1 cellular context compared by ENCODE assay signal in the genomic region with DNA sequence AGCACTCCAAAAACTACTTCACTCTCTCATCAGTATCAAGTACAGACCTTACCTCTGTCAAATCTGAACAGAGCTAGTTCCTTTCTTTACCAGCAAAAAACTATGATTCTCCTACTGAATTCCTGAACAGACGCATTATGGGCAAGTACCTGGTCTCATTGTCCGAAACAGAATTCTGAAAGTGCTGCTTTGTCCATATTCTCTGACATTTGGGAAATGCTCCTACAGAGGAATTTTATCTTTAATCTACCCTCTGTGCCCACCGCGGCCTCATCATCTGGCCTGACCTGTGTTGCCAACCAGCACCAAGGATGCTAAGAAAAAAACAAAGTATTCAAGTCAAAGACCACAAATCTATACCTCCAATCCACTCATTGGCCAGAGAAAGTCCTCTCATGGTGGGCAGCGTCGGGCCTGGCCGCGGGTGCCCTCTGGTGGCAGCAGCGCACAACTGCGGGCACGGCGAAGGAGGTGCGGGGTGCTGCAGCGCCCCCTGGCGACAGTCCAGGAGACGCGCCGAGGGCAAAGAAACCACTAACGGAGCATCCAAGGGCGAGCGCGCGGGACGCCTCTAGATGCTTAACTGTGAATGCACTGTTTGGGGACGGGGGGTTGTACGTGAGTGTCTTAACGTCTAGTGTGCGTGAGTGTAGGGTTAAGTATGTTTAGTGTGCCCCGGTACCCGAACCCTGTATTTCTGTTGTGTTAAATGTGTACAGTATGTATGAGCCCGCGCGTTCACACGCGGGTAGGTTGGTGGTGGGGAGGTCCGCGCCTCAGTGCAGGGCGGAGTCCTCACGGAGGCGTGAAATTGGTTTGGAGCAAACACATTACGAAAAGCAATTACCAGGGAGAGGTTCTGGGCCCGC.
TF ChIP-seq lines count a peak whose summit lies in the region.

No MANE protein-coding gene starts in this region.

TF ChIP-seq in K562, 482 proteins besides CTCF, POLR2A, EP300 and RAD21 (continued from another document and continues in another):
- TF ChIP-seq SPI1 (IDR thresholded peaks at IDR 0.05; ENCODE audit: borderline replicate concordance, low read depth, low read length), result no peak
- TF ChIP-seq, protein P1, sequence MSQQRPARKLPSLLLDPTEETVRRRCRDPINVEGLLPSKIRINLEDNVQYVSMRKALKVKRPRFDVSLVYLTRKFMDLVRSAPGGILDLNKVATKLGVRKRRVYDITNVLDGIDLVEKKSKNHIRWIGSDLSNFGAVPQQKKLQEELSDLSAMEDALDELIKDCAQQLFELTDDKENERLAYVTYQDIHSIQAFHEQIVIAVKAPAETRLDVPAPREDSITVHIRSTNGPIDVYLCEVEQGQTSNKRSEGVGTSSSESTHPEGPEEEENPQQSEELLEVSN (IDR thresholded peaks at IDR 0.05; ENCODE audit: borderline replicate concordance in 1 of 2, extremely low read depth in 1 of 2, insufficient read depth in 1 of 2, insufficient read length in 1 of 2, low read depth in 1 of 2, low read length in 1 of 2, poor library complexity in 1 of 2, severe bottlenecking in 1 of 2), result peak in 1 of 2 experiments; percentile 35
- no peak for TF ChIP-seq SIRT6 (IDR thresholded peaks at IDR 0.05; ENCODE audit: low read depth, low read length)
- no peak for TF ChIP-seq ZNF217 (CRISPR knock-in tag; IDR thresholded peaks at IDR 0.05)
- TF ChIP-seq RB1 (IDR thresholded peaks at IDR 0.05; ENCODE audit: low read depth), result peak; percentile 100
- TF ChIP-seq CHD2 (IDR thresholded peaks at IDR 0.05; ENCODE audit: low read depth, low read length), result no peak
- TF ChIP-seq, protein P2, sequence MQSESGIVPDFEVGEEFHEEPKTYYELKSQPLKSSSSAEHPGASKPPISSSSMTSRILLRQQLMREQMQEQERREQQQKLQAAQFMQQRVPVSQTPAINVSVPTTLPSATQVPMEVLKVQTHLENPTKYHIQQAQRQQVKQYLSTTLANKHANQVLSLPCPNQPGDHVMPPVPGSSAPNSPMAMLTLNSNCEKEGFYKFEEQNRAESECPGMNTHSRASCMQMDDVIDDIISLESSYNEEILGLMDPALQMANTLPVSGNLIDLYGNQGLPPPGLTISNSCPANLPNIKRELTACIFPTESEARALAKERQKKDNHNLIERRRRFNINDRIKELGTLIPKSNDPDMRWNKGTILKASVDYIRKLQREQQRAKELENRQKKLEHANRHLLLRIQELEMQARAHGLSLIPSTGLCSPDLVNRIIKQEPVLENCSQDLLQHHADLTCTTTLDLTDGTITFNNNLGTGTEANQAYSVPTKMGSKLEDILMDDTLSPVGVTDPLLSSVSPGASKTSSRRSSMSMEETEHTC (IDR thresholded peaks at IDR 0.05), result no peak
- TF ChIP-seq, protein P3, sequence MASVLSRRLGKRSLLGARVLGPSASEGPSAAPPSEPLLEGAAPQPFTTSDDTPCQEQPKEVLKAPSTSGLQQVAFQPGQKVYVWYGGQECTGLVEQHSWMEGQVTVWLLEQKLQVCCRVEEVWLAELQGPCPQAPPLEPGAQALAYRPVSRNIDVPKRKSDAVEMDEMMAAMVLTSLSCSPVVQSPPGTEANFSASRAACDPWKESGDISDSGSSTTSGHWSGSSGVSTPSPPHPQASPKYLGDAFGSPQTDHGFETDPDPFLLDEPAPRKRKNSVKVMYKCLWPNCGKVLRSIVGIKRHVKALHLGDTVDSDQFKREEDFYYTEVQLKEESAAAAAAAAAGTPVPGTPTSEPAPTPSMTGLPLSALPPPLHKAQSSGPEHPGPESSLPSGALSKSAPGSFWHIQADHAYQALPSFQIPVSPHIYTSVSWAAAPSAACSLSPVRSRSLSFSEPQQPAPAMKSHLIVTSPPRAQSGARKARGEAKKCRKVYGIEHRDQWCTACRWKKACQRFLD (CRISPR knock-in tag; IDR thresholded peaks at IDR 0.05), result no peak
- TF ChIP-seq, protein P4, sequence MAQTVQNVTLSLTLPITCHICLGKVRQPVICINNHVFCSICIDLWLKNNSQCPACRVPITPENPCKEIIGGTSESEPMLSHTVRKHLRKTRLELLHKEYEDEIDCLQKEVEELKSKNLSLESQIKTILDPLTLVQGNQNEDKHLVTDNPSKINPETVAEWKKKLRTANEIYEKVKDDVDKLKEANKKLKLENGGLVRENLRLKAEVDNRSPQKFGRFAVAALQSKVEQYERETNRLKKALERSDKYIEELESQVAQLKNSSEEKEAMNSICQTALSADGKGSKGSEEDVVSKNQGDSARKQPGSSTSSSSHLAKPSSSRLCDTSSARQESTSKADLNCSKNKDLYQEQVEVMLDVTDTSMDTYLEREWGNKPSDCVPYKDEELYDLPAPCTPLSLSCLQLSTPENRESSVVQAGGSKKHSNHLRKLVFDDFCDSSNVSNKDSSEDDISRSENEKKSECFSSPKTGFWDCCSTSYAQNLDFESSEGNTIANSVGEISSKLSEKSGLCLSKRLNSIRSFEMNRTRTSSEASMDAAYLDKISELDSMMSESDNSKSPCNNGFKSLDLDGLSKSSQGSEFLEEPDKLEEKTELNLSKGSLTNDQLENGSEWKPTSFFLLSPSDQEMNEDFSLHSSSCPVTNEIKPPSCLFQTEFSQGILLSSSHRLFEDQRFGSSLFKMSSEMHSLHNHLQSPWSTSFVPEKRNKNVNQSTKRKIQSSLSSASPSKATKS (CRISPR knock-in tag; IDR thresholded peaks at IDR 0.05), result no peak
- TF ChIP-seq ZNF282 (CRISPR knock-in tag; IDR thresholded peaks at IDR 0.05), result no peak
- no peak for TF ChIP-seq ZNF140 (CRISPR knock-in tag; IDR thresholded peaks at IDR 0.05)
- TF ChIP-seq, protein P5, sequence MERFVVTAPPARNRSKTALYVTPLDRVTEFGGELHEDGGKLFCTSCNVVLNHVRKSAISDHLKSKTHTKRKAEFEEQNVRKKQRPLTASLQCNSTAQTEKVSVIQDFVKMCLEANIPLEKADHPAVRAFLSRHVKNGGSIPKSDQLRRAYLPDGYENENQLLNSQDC (CRISPR knock-in tag; IDR thresholded peaks at IDR 0.05), result no peak
- TF ChIP-seq, protein P6, sequence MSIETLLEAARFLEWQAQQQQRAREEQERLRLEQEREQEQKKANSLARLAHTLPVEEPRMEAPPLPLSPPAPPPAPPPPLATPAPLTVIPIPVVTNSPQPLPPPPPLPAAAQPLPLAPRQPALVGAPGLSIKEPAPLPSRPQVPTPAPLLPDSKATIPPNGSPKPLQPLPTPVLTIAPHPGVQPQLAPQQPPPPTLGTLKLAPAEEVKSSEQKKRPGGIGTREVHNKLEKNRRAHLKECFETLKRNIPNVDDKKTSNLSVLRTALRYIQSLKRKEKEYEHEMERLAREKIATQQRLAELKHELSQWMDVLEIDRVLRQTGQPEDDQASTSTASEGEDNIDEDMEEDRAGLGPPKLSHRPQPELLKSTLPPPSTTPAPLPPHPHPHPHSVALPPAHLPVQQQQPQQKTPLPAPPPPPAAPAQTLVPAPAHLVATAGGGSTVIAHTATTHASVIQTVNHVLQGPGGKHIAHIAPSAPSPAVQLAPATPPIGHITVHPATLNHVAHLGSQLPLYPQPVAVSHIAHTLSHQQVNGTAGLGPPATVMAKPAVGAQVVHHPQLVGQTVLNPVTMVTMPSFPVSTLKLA (conservative IDR thresholded peaks at IDR 0.05), result peak in 1 of 2 experiments; percentile 40; a peak in 1 of 4 replicates
- TF ChIP-seq, protein P7, sequence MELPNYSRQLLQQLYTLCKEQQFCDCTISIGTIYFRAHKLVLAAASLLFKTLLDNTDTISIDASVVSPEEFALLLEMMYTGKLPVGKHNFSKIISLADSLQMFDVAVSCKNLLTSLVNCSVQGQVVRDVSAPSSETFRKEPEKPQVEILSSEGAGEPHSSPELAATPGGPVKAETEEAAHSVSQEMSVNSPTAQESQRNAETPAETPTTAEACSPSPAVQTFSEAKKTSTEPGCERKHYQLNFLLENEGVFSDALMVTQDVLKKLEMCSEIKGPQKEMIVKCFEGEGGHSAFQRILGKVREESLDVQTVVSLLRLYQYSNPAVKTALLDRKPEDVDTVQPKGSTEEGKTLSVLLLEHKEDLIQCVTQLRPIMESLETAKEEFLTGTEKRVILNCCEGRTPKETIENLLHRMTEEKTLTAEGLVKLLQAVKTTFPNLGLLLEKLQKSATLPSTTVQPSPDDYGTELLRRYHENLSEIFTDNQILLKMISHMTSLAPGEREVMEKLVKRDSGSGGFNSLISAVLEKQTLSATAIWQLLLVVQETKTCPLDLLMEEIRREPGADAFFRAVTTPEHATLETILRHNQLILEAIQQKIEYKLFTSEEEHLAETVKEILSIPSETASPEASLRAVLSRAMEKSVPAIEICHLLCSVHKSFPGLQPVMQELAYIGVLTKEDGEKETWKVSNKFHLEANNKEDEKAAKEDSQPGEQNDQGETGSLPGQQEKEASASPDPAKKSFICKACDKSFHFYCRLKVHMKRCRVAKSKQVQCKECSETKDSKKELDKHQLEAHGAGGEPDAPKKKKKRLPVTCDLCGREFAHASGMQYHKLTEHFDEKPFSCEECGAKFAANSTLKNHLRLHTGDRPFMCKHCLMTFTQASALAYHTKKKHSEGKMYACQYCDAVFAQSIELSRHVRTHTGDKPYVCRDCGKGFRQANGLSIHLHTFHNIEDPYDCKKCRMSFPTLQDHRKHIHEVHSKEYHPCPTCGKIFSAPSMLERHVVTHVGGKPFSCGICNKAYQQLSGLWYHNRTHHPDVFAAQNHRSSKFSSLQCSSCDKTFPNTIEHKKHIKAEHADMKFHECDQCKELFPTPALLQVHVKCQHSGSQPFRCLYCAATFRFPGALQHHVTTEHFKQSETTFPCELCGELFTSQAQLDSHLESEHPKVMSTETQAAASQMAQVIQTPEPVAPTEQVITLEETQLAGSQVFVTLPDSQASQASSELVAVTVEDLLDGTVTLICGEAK (IDR thresholded peaks at IDR 0.05), result no peak
- TF ChIP-seq, protein P7 (CRISPR knock-in tag; IDR thresholded peaks at IDR 0.05), result no peak
- TF ChIP-seq, protein P8, sequence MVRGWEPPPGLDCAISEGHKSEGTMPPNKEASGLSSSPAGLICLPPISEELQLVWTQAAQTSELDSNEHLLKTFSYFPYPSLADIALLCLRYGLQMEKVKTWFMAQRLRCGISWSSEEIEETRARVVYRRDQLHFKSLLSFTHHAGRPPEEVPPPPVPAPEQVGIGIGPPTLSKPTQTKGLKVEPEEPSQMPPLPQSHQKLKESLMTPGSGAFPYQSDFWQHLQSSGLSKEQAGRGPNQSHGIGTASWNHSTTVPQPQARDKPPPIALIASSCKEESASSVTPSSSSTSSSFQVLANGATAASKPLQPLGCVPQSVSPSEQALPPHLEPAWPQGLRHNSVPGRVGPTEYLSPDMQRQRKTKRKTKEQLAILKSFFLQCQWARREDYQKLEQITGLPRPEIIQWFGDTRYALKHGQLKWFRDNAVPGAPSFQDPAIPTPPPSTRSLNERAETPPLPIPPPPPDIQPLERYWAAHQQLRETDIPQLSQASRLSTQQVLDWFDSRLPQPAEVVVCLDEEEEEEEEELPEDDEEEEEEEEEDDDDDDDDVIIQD (CRISPR knock-in tag; IDR thresholded peaks at IDR 0.05), result no peak
- no peak for TF ChIP-seq SRSF9 (IDR thresholded peaks at IDR 0.05; ENCODE audit: borderline replicate concordance, low read depth, low read length)
- TF ChIP-seq DIDO1 (tag; IDR thresholded peaks at IDR 0.05; ENCODE audit: low read depth), result no peak
- TF ChIP-seq ZKSCAN1 (IDR thresholded peaks at IDR 0.05; ENCODE audit: low read depth, low read length), result peak; percentile 69; the same call in 1 of the 2 replicates
- TF ChIP-seq SMARCA4 (IDR thresholded peaks at IDR 0.05), result no peak
- TF ChIP-seq, protein P9, sequence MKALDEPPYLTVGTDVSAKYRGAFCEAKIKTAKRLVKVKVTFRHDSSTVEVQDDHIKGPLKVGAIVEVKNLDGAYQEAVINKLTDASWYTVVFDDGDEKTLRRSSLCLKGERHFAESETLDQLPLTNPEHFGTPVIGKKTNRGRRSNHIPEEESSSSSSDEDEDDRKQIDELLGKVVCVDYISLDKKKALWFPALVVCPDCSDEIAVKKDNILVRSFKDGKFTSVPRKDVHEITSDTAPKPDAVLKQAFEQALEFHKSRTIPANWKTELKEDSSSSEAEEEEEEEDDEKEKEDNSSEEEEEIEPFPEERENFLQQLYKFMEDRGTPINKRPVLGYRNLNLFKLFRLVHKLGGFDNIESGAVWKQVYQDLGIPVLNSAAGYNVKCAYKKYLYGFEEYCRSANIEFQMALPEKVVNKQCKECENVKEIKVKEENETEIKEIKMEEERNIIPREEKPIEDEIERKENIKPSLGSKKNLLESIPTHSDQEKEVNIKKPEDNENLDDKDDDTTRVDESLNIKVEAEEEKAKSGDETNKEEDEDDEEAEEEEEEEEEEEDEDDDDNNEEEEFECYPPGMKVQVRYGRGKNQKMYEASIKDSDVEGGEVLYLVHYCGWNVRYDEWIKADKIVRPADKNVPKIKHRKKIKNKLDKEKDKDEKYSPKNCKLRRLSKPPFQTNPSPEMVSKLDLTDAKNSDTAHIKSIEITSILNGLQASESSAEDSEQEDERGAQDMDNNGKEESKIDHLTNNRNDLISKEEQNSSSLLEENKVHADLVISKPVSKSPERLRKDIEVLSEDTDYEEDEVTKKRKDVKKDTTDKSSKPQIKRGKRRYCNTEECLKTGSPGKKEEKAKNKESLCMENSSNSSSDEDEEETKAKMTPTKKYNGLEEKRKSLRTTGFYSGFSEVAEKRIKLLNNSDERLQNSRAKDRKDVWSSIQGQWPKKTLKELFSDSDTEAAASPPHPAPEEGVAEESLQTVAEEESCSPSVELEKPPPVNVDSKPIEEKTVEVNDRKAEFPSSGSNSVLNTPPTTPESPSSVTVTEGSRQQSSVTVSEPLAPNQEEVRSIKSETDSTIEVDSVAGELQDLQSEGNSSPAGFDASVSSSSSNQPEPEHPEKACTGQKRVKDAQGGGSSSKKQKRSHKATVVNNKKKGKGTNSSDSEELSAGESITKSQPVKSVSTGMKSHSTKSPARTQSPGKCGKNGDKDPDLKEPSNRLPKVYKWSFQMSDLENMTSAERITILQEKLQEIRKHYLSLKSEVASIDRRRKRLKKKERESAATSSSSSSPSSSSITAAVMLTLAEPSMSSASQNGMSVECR (CRISPR knock-in tag; IDR thresholded peaks at IDR 0.05), result no peak
- TF ChIP-seq ZNF232 (CRISPR knock-in tag; IDR thresholded peaks at IDR 0.05), result no peak
- peak; percentile 69; the same call in 1 of the 2 replicates for TF ChIP-seq MTA3 (IDR thresholded peaks at IDR 0.05; ENCODE audit: borderline replicate concordance)
